In genomic region chr6:157095569-157095968, GRCh38 we compare ENCODE assay signal across 27 cellular contexts.
"Had no signal": no experiment of that assay in that cellular context is flagged by ENCODE, and none has a peak within 500 bp of the region (broad histone marks: within the 10 kb centered on the region; RNA-seq: fewer than 3 reads in every experiment).

No MANE protein-coding gene starts in this region.

- ATAC-seq: activated T-cell treated with anti-CD3 and anti-CD28 coated beads, Interleukin-2, amount 50 U/mL, for 72 hours; gastrocnemius medialis; T-cell had no signal

- H3K27me3 Mint-ChIP-seq: activated naive CD8-positive, alpha-beta T cell treated with anti-CD3 and anti-CD28 coated beads for 36 hours; naive B cell; T-cell had no signal

- H3K4me3 Mint-ChIP-seq: activated naive CD8-positive, alpha-beta T cell treated with anti-CD3 and anti-CD28 coated beads for 36 hours; activated T-cell treated with anti-CD3 and anti-CD28 coated beads, Interleukin-2, amount 50 U/mL, for 72 hours; mesothelial cell of epicardium; neural progenitor cell; T-cell; T-helper 2 cell treated with Interferon-gamma antibody and Interleukin-4, amounts not matched to agents 5 μg/mL and 100 μg/mL, for 36 hours had no signal

- H3K27me3 ChIP-seq: adrenal gland, ascending aorta, brain microvascular endothelial cell, gastrocnemius medialis, neural progenitor cell, right atrium auricular region, spleen, transverse colon had no signal

- H3K27ac ChIP-seq: adrenal gland, ascending aorta, brain microvascular endothelial cell, gastrocnemius medialis, neural progenitor cell, right atrium auricular region, spleen, transverse colon, VCaP had no signal

- H3K9me3 Mint-ChIP-seq: activated naive CD8-positive, alpha-beta T cell treated with anti-CD3 and anti-CD28 coated beads for 36 hours; activated T-cell treated with anti-CD3 and anti-CD28 coated beads, Interleukin-2, amount 50 U/mL, for 72 hours; mesothelial cell of epicardium; naive B cell; neural progenitor cell; T-cell; T-helper 2 cell treated with Interferon-gamma antibody and Interleukin-4, amounts not matched to agents 5 μg/mL and 100 μg/mL, for 36 hours had no signal

- H3K4me1 ChIP-seq: adrenal gland, transverse colon had no signal

- H3K9me3 ChIP-seq: adrenal gland, ascending aorta, gastrocnemius medialis, left ventricle myocardium inferior, right atrium auricular region, spleen, transverse colon had no signal

- DNase-seq: activated CD4-positive, alpha-beta T cell treated with anti-CD3 and anti-CD28 coated beads for 4 hours; activated CD4-positive, alpha-beta T cell treated with anti-CD3 and anti-CD28 coated beads, Interleukin-2, amount 50 U/mL, for 4 hours; activated naive CD4-positive, alpha-beta T cell; activated naive CD8-positive, alpha-beta T cell treated with anti-CD3 and anti-CD28 coated beads for 36 hours; activated T-cell treated with anti-CD3 and anti-CD28 coated beads for 4 hours; activated T-cell treated with anti-CD3 and anti-CD28 coated beads, Interleukin-2, amount 50 U/mL, for 72 hours; adrenal gland; brain microvascular endothelial cell; effector CD8-positive, alpha-beta T cell; erythroblast; gastrocnemius medialis; glutamatergic neuron; islet precursor cell; left ventricle myocardium inferior; mammary epithelial cell; naive B cell; occipital lobe; spleen; stimulated activated naive CD4-positive, alpha-beta T cell treated with Interleukin-2 at 50 U/mL for 16 hours; T-cell; transverse colon had no signal

- H3K27ac Mint-ChIP-seq: activated T-cell treated with anti-CD3 and anti-CD28 coated beads, Interleukin-2, amount 50 U/mL, for 72 hours; mesothelial cell of epicardium; T-helper 2 cell treated with Interferon-gamma antibody and Interleukin-4, amounts not matched to agents 5 μg/mL and 100 μg/mL, for 36 hours had no signal

- H3K4me3 ChIP-seq: adrenal gland, ascending aorta, gastrocnemius medialis, left ventricle myocardium inferior, neural progenitor cell, right atrium auricular region, spleen, transverse colon had no signal

- H2AFZ ChIP-seq: neural progenitor cell had no signal

- H3K36me3 ChIP-seq: adrenal gland, ascending aorta, brain microvascular endothelial cell, gastrocnemius medialis, left ventricle myocardium inferior, neural progenitor cell, right atrium auricular region, transverse colon had no signal

- H3K9ac ChIP-seq: neural progenitor cell had no signal
